ENCODE assay signal across 13 cellular contexts in the genomic region with DNA sequence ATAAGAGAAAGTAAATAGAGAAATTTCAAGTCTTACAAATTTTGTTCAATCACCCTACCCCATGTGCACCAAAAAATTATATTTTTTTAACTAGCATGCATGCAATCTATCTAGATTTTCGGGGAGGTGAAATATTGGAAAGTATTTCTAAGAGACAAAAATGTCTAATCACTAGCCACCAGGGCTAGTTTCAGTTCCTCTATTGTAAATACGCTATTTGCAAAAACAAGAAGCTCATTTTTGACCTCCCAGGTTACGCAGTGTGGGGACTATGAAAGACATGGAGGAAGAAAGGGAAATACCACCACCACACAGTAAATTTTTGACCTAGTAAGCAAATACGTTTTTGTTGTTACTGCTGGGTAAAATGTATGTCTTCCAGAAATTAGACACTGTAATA. TPM values are rescaled to one million over a fixed set of nuclear protein-coding genes. Genes with fewer than 3 reads are reported as not detected.
DNase-seq lines count a peak whose midpoint lies in the region; ATAC-seq, FAIRE-seq and TF ChIP-seq lines count a peak whose summit lies in the region.
"Had no signal": no experiment of that assay in that cellular context is flagged by ENCODE, and none has a peak within 500 bp of the region (broad histone marks: within the 10 kb centered on the region; RNA-seq: fewer than 3 reads in every experiment).

No MANE protein-coding gene starts in this region.

- H3K9me3 Mint-ChIP-seq in neural progenitor cell = peaks cover 9% of the 10 kb centered on the region
- peaks cover 0 to 2% (median 0%) of the 10 kb centered on the region in 5 donors for H3K9me3 Mint-ChIP-seq in CD8-positive, alpha-beta memory T cell

- no peak overlapping the region for H3K9ac ChIP-seq in neural progenitor cell

- no peak overlapping the region for H3K4me3 Mint-ChIP-seq in neural progenitor cell
- H3K4me3 Mint-ChIP-seq in CD8-positive, alpha-beta memory T cell = no peak overlapping the region

- H3K4me3 ChIP-seq in neural progenitor cell = no peak overlapping the region
- no peak overlapping the region for H3K4me3 ChIP-seq in CD8-positive, alpha-beta memory T cell (ENCODE audit: low read length)

- POLR2A ChIA-PET in CD8-positive, alpha-beta memory T cell (lab: Charles Lee) = no interaction called here

- peaks cover 4% of the 10 kb centered on the region for H3K27me3 Mint-ChIP-seq in neural progenitor cell (ENCODE audit: insufficient read depth, low read depth)
- H3K27me3 Mint-ChIP-seq in CD8-positive, alpha-beta memory T cell = peaks cover 29 to 35% of the 10 kb centered on the region in 2 donors

- no peaks in the 10 kb centered on the region for H3K4me1 ChIP-seq in neural progenitor cell
- no peaks in the 10 kb centered on the region for H3K4me1 ChIP-seq in CD8-positive, alpha-beta memory T cell (ENCODE audit: insufficient read depth, low read length)

- TF ChIP-seq CTCF in neural progenitor cell (IDR thresholded peaks at IDR 0.05) = no peak

- H3K36me3 Mint-ChIP-seq in neural progenitor cell = no peaks in the 10 kb centered on the region
- no peaks in the 10 kb centered on the region for H3K36me3 Mint-ChIP-seq in CD8-positive, alpha-beta memory T cell

- H3K27ac ChIP-seq in neural progenitor cell = no peak overlapping the region
- no peak overlapping the region for H3K27ac ChIP-seq in CD8-positive, alpha-beta memory T cell (ENCODE audit: low read depth, low read length)
- H3K27ac ChIP-seq: suprapubic skin had no signal

- no peak overlapping the region for H2AFZ ChIP-seq in neural progenitor cell (replicated peaks)

- H4K20me1 ChIP-seq in neural progenitor cell (ENCODE audit: low read depth) = no peaks in the 10 kb centered on the region

- CTCF ChIA-PET in CD8-positive, alpha-beta memory T cell (lab: Charles Lee) = no interaction called here

- H3K9me3 ChIP-seq in neural progenitor cell (ENCODE audit: low read depth) = no peaks in the 10 kb centered on the region
- H3K9me3 ChIP-seq in CD8-positive, alpha-beta memory T cell (ENCODE audit: low read length) = no peaks in the 10 kb centered on the region
- H3K9me3 ChIP-seq: suprapubic skin had no signal

- H3K4me1 Mint-ChIP-seq in neural progenitor cell = no peaks in the 10 kb centered on the region
- H3K4me1 Mint-ChIP-seq in CD8-positive, alpha-beta memory T cell = peaks cover 6 to 12% (median 9%) of the 10 kb centered on the region in 3 donors

- peak; percentile 47 for ATAC-seq in GM19025 (IDR thresholded peaks at IDR 0.05; ENCODE audit: low read depth, unreplicated experiment)
- ATAC-seq in HG02610 (IDR thresholded peaks at IDR 0.05; ENCODE audit: unreplicated experiment) = peak; percentile 80
- peak; percentile 80 for ATAC-seq in HG03469 (IDR thresholded peaks at IDR 0.05; ENCODE audit: unreplicated experiment)
- ATAC-seq: activated CD4-positive, CD25-positive, alpha-beta regulatory T cell treated with anti-CD3 and anti-CD28 coated beads, Interleukin-2, amount 50 U/mL, for 24 hours had no signal

- peaks cover 15% of the 10 kb centered on the region for H3F3A ChIP-seq in neural progenitor cell (ENCODE audit: low read depth)

- no peak overlapping the region for H3K4me2 ChIP-seq in neural progenitor cell

- no peaks in the 10 kb centered on the region for H3K36me3 ChIP-seq in neural progenitor cell
- H3K36me3 ChIP-seq in CD8-positive, alpha-beta memory T cell (ENCODE audit: insufficient read depth, low read length) = no peaks in the 10 kb centered on the region
- H3K36me3 ChIP-seq: suprapubic skin had no signal

- no peak overlapping the region for H3K27ac Mint-ChIP-seq in neural progenitor cell
- no peak overlapping the region for H3K27ac Mint-ChIP-seq in CD8-positive, alpha-beta memory T cell

- FAIRE-seq in urothelium cell line (lab: Jason Lieb, UNC) = no peak

- no peaks in the 10 kb centered on the region for H3K79me2 ChIP-seq in neural progenitor cell (ENCODE audit: low read depth)

- H3K27me3 ChIP-seq in neural progenitor cell = peaks cover 37% of the 10 kb centered on the region
- H3K27me3 ChIP-seq in CD8-positive, alpha-beta memory T cell (ENCODE audit: insufficient read depth, low read length, poor library complexity, severe bottlenecking) = no peaks in the 10 kb centered on the region
- H3K27me3 ChIP-seq: suprapubic skin had no signal

- DNase-seq in inferior parietal cortex (ENCODE audit: extremely low spot score) (peak; percentile 1), urothelium cell line (ENCODE audit: low spot score) (no peak), NCI-H2227 treated with DMSO at 0.1 percent for 48 hours (lab: John Stamatoyannopoulos, UW) (no peak), neural progenitor cell (ENCODE audit: low spot score) (no peak)
- DNase-seq in CD8-positive, alpha-beta memory T cell = no peak
- DNase-seq: stimulated activated CD4-positive, alpha-beta T cell treated with anti-CD3 and anti-CD28 coated beads, Interleukin-15, amount 100 ng/mL, for 24 hours had no signal

RNA-seq across cellular contexts. Expression of a gene that starts 2.3 kb away (rescaled TPM):
- total RNA-seq in neural progenitor cell (ENCODE audit: low replicate concordance) = 1.1 and 2.8 TPM in 2 replicates
- total RNA-seq in CD8-positive, alpha-beta memory T cell = under 1 TPM in 1 of 2 experiments, not detected in 1; 0.02 TPM
- not detected for polyA plus RNA-seq in CD8-positive, alpha-beta memory T cell
- total RNA-seq: fibroblast of villous mesenchyme, G401 had no signal
